Comparison of ENCODE assay signal across 8 cellular contexts in genomic region chr6:147204843-147205311, GRCh38. TPM values are rescaled to one million over a fixed set of nuclear protein-coding genes. Genes with fewer than 3 reads are reported as not detected.
DNase-seq lines count a peak whose midpoint lies in the region; ATAC-seq and TF ChIP-seq lines count a peak whose summit lies in the region.

No MANE protein-coding gene starts in this region.

- peak overlapping the region; percentile 86 for H3K4me2 ChIP-seq in OCI-LY1 (ENCODE audit: low read length)

- no peaks in the 10 kb centered on the region for H3K9me2 ChIP-seq in OCI-LY1 (ENCODE audit: low read depth, low read length)

- H3K4me3 ChIP-seq in GM12864 (ENCODE audit: low read depth, low read length) (peak overlapping the region; percentile 81), OCI-LY1 (ENCODE audit: low read depth, low read length, poor library complexity, severe bottlenecking) (peak overlapping the region; percentile 99), epithelial cell of esophagus (ENCODE audit: low read length) (peak overlapping the region; percentile 86), neutrophil (ENCODE audit: low read depth in 1 of 2, low read length in 1 of 2) (peak overlapping the region; percentile 92 to 94)

- H3K27ac ChIP-seq in OCI-LY1 (ENCODE audit: low read depth, low read length, poor library complexity, severe bottlenecking) (peak overlapping the region; percentile 50), neutrophil (peak overlapping the region; percentile 97)

- no peak overlapping the region; the same call in 1 of the 2 replicates for H2AFZ ChIP-seq in OCI-LY1 (ENCODE audit: low read length)

- no peaks in the 10 kb centered on the region for H3K9me3 ChIP-seq in OCI-LY1 (ENCODE audit: low read length)
- no peaks in the 10 kb centered on the region for H3K9me3 ChIP-seq in neutrophil

- TF ChIP-seq CTCF in GM12864 (IDR thresholded peaks at IDR 0.05; ENCODE audit: low read depth, low read length, missing control alignments) (no peak), OCI-LY1 (IDR thresholded peaks at IDR 0.05; ENCODE audit: low read length) (no peak), epithelial cell of esophagus (IDR thresholded peaks at IDR 0.05; ENCODE audit: insufficient read depth, low read depth, low read length, missing control alignments) (no peak), neutrophil (IDR thresholded peaks at IDR 0.05) (no peak), GM20000 (IDR thresholded peaks at IDR 0.05; ENCODE audit: extremely low read depth, missing control alignments) (no peak)

- peaks cover 25% of the 10 kb centered on the region for H3K79me2 ChIP-seq in OCI-LY1 (ENCODE audit: insufficient read depth, low read length)

- DNase-seq in GM12864 (ENCODE audit: low read depth), result no peak
- peak; percentile 79 for DNase-seq in epithelial cell of esophagus (ENCODE audit: low read depth)
- no peak for DNase-seq in occipital lobe (lab: John Stamatoyannopoulos, UW)
- DNase-seq in GM20000 (ENCODE audit: low spot score), result no peak

- H3K27me3 ChIP-seq in OCI-LY1 (ENCODE audit: insufficient read depth, low read length) (no peaks in the 10 kb centered on the region), neutrophil (no peaks in the 10 kb centered on the region)

- peak overlapping the region; percentile 97 for H3K9ac ChIP-seq in OCI-LY1 (ENCODE audit: low read length)

- ATAC-seq in HG02642 (IDR thresholded peaks at IDR 0.05; ENCODE audit: poor library complexity, unreplicated experiment), result no peak
- no peak for ATAC-seq in HG03378 (IDR thresholded peaks at IDR 0.05; ENCODE audit: unreplicated experiment)

- no peaks in the 10 kb centered on the region for H4K20me1 ChIP-seq in OCI-LY1 (ENCODE audit: insufficient read depth, low read length)

- H3K4me1 ChIP-seq in OCI-LY1 (ENCODE audit: insufficient read depth, low read length, severe bottlenecking) (peaks cover 34% of the 10 kb centered on the region), neutrophil (ENCODE audit: control insufficient read depth in 1 of 2, insufficient read depth in 1 of 2, low read depth in 1 of 2, low read length in 1 of 2) (peaks cover 57 to 63% of the 10 kb centered on the region in 2 experiments)

- no peaks in the 10 kb centered on the region for H3K36me3 ChIP-seq in OCI-LY1 (ENCODE audit: insufficient read depth, low read length)
- H3K36me3 ChIP-seq in neutrophil, result no peaks in the 10 kb centered on the region

- H3F3A ChIP-seq in OCI-LY1 (ENCODE audit: insufficient read depth, low read length), result no peaks in the 10 kb centered on the region

RNA-seq across cellular contexts. Expression of gene STXBP5, which starts 0.7 kb away (rescaled TPM):
- 163 TPM for total RNA-seq in occipital lobe
